Comparison of ENCODE assay signal across 17 cellular contexts in the genomic region with DNA sequence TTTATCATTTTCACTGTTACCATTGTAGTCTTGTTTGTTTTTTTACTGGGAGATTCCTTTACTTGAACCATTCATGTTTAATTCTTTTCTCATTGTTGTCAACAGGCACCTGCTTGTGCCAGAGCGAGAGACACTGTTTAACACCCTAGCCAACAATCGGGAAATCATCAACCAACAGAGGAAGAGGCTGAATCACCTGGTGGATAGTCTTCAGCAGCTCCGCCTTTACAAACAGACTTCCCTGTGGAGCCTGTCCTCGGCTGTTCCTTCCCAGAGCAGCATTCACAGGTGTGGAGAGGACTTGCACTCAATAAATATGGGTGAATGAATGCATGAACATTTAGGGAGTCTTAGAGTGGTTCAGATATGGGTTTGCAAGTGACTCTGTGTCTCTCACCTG. TPM values are rescaled to one million over a fixed set of nuclear protein-coding genes. Genes with fewer than 3 reads are reported as not detected.
DNase-seq lines count a peak whose midpoint lies in the region; ATAC-seq, FAIRE-seq and TF ChIP-seq lines count a peak whose summit lies in the region.
"Had no signal": no experiment of that assay in that cellular context is flagged by ENCODE, and none has a peak within 500 bp of the region (broad histone marks: within the 10 kb centered on the region; RNA-seq: fewer than 3 reads in every experiment).

No MANE protein-coding gene starts in this region.

- no peak overlapping the region for H3K9ac ChIP-seq in GM12878 (ENCODE audit: control insufficient read depth, insufficient read depth, low read length)
- H3K9ac ChIP-seq: BLaER1 treated with 17β-estradiol and CSF1 and Interleukin-3, amounts not matched to agents 10 nM and 100 nM had no signal

- H3K9me3 Mint-ChIP-seq in activated CD4-positive, alpha-beta memory T cell treated with anti-CD3 and anti-CD28 coated beads for 36 hours, result no peaks in the 10 kb centered on the region
- no peaks in the 10 kb centered on the region for H3K9me3 Mint-ChIP-seq in activated CD4-positive, alpha-beta memory T cell treated with anti-CD3 and anti-CD28 coated beads, Interleukin-2, amount 10 ng/mL, durations not matched to agents 7 days and 5 days
- no peaks in the 10 kb centered on the region for H3K9me3 Mint-ChIP-seq in MCF 10A (ENCODE audit: unreplicated experiment)
- H3K9me3 Mint-ChIP-seq: CD4-positive, CD25-positive, alpha-beta regulatory T cell; HFFc6 had no signal

- H3K27ac ChIP-seq in RWPE2 (ENCODE audit: poor library complexity, severe bottlenecking) (no peak overlapping the region), GM12878 (ENCODE audit: control insufficient read depth, insufficient read depth) (no peak overlapping the region), hepatocyte (no peak overlapping the region)
- H3K27ac ChIP-seq: BLaER1 treated with 17β-estradiol and CSF1 and Interleukin-3, amounts not matched to agents 10 nM and 100 nM had no signal

- peak; percentile 7 for FAIRE-seq in GM12878 (lab: Jason Lieb, UNC)
- FAIRE-seq: GM12891, GM19239 had no signal

- no peak for TF ChIP-seq EP300 in GM12878 (IDR thresholded peaks at IDR 0.05; ENCODE audit: borderline replicate concordance in 1 of 2, control insufficient read depth in 1 of 2, low read depth in 2 of 2, low read length in 2 of 2)

- 96% methylated on average over 4 of the region's 4 CpGs for WGBS in GM12878 (ENCODE audit: insufficient coverage, insufficient replicate concordance, low lambda C conversion rate, missing lambda C conversion rate)
- WGBS in hepatocyte (ENCODE audit: low lambda C conversion rate, missing lambda C conversion rate), result 86% methylated on average over 4 of the region's 4 CpGs

- BruUV-seq in GM12878 (replicated peaks; lab: Mats Ljungman, UMichigan), result no TSS peak
- no TSS peak for BruUV-seq in MCF 10A (replicated peaks; lab: Mats Ljungman, UMichigan)

- intact Hi-C loops in activated CD4-positive, alpha-beta memory T cell treated with anti-CD3 and anti-CD28 coated beads for 36 hours (cut with micrococcal nuclease), result no loop called here
- intact Hi-C loops in GM12878 (cut with micrococcal nuclease; ENCODE audit: unreplicated experiment) (no loop called here), left colon (cut with DNase I, micrococcal nuclease) (no loop called here), MCF 10A (cut with micrococcal nuclease) (no loop called here)

- no peaks in the 10 kb centered on the region for H3K9me2 ChIP-seq in hepatocyte (replicated peaks; ENCODE audit: insufficient read depth)

- TF ChIP-seq CTCF in RWPE2 (IDR thresholded peaks at IDR 0.05; ENCODE audit: poor library complexity, severe bottlenecking) (no peak), GM12878 (IDR thresholded peaks at IDR 0.05 in 2 of 3, conservative IDR thresholded peaks at IDR 0.05 in 1 of 3; ENCODE audit: control insufficient read depth in 2 of 3, extremely low read depth in 1 of 3, insufficient read depth in 1 of 3, low read depth in 3 of 3, low read length in 3 of 3) (no peak), MCF 10A (IDR thresholded peaks at IDR 0.05; ENCODE audit: unreplicated experiment) (no peak), hepatocyte (IDR thresholded peaks at IDR 0.05; ENCODE audit: poor library complexity) (no peak)

- H3K27ac Mint-ChIP-seq in activated CD4-positive, alpha-beta memory T cell treated with anti-CD3 and anti-CD28 coated beads for 36 hours, result peak overlapping the region; percentile 40
- no peak overlapping the region for H3K27ac Mint-ChIP-seq in activated CD4-positive, alpha-beta memory T cell treated with anti-CD3 and anti-CD28 coated beads, Interleukin-2, amount 10 ng/mL, durations not matched to agents 7 days and 5 days
- H3K27ac Mint-ChIP-seq in MCF 10A (ENCODE audit: low read depth, unreplicated experiment), result no peak overlapping the region
- H3K27ac Mint-ChIP-seq: HFFc6 had no signal

- CTCF ChIA-PET in activated CD4-positive, alpha-beta memory T cell treated with anti-CD3 and anti-CD28 coated beads for 36 hours (lab: Charles Lee), result interaction anchor here (1.6 kb wide), 1 partner anchor 174 kb away, joined by 6 read pairs; no protein-coding TSS in a partner anchor
- CTCF ChIA-PET in activated CD4-positive, alpha-beta memory T cell treated with anti-CD3 and anti-CD28 coated beads, Interleukin-2, amount 10 ng/mL, durations not matched to agents 7 days and 5 days (lab: Charles Lee), result interaction anchor here (0.9 to 1.0 kb wide), 2 partner anchors 15 to 174 kb away, joined by 3 read pairs; no protein-coding TSS in a partner anchor
- CTCF ChIA-PET in GM12878 (lab: Yijun Ruan, JAX), result interaction anchor here (0.9 kb wide), 1 partner anchor 11 kb away, joined by 3 read pairs; no protein-coding TSS in a partner anchor
- CTCF ChIA-PET in MCF 10A (lab: Yijun Ruan, JAX), result interaction anchor here (1.4 kb wide), 1 partner anchor 15 kb away, joined by 3 read pairs; no protein-coding TSS in a partner anchor

- H3K36me3 ChIP-seq in RWPE2 (ENCODE audit: low read depth) (peaks cover 81% of the 10 kb centered on the region), GM12878 (ENCODE audit: control insufficient read depth in 2 of 2, insufficient read depth in 2 of 2, low read length in 1 of 2) (peaks cover 5 to 40% of the 10 kb centered on the region in 2 experiments), hepatocyte (replicated peaks; ENCODE audit: insufficient read depth, low read depth) (no peaks in the 10 kb centered on the region)

- TF ChIP-seq RAD21 in GM12878 (IDR thresholded peaks at IDR 0.05; ENCODE audit: insufficient read depth, low read depth, low read length), result no peak

- no peak for ATAC-seq in RWPE2 (ENCODE audit: low read depth)
- no peak for ATAC-seq in GM12878
- peak; percentile 69 for ATAC-seq in left colon

- H3K4me3 ChIP-seq in RWPE2 (ENCODE audit: severe bottlenecking) (peak overlapping the region; percentile 2), GM12878 (no peak overlapping the region), hepatocyte (no peak overlapping the region)
- H3K4me3 ChIP-seq: BLaER1 treated with 17β-estradiol and CSF1 and Interleukin-3, amounts not matched to agents 10 nM and 100 nM had no signal

- POLR2A ChIA-PET in activated CD4-positive, alpha-beta memory T cell treated with anti-CD3 and anti-CD28 coated beads for 36 hours (lab: Charles Lee), result no interaction called here
- POLR2A ChIA-PET in activated CD4-positive, alpha-beta memory T cell treated with anti-CD3 and anti-CD28 coated beads, Interleukin-2, amount 10 ng/mL, durations not matched to agents 7 days and 5 days (lab: Charles Lee), result no interaction called here
- POLR2A ChIA-PET in GM12878 (lab: Charles Lee), result interaction anchor here (0.7 kb wide), 1 partner anchor 212 kb away, joined by 3 read pairs; no protein-coding TSS in a partner anchor
- POLR2A ChIA-PET in MCF 10A (lab: Yijun Ruan, JAX), result no interaction called here

- H3K4me1 ChIP-seq in RWPE2 (ENCODE audit: insufficient read depth, poor library complexity, severe bottlenecking), result no peaks in the 10 kb centered on the region
- H3K4me1 ChIP-seq in GM12878 (ENCODE audit: control insufficient read depth, insufficient read depth, low read length), result no peaks in the 10 kb centered on the region
- no peaks in the 10 kb centered on the region for H3K4me1 ChIP-seq in hepatocyte (ENCODE audit: insufficient read depth)
- H3K4me1 ChIP-seq: BLaER1 treated with 17β-estradiol and CSF1 and Interleukin-3, amounts not matched to agents 10 nM and 100 nM had no signal

- H3K79me2 ChIP-seq in GM12878 (ENCODE audit: control insufficient read depth, insufficient read depth, low read length) (no peaks in the 10 kb centered on the region), hepatocyte (no peaks in the 10 kb centered on the region)

- no peak overlapping the region for H2AFZ ChIP-seq in GM12878 (ENCODE audit: control insufficient read depth, low read depth, low read length)
- no peak overlapping the region for H2AFZ ChIP-seq in hepatocyte

- no peak overlapping the region for H3K4me3 Mint-ChIP-seq in activated CD4-positive, alpha-beta memory T cell treated with anti-CD3 and anti-CD28 coated beads for 36 hours
- no peak overlapping the region for H3K4me3 Mint-ChIP-seq in activated CD4-positive, alpha-beta memory T cell treated with anti-CD3 and anti-CD28 coated beads, Interleukin-2, amount 10 ng/mL, durations not matched to agents 7 days and 5 days
- no peak overlapping the region for H3K4me3 Mint-ChIP-seq in MCF 10A (ENCODE audit: unreplicated experiment)
- H3K4me3 Mint-ChIP-seq: CD4-positive, CD25-positive, alpha-beta regulatory T cell; HFFc6 had no signal

- SMC1A ChIA-PET in GM12878 (lab: Charles Lee; ENCODE audit: uncharacterized antibody, unreplicated experiment), result interaction anchor here (2.6 kb wide), 1 partner anchor 15 kb away, joined by 6 read pairs; no protein-coding TSS in a partner anchor

- H3K4me2 ChIP-seq in GM12878 (ENCODE audit: control insufficient read depth, insufficient read depth), result no peak overlapping the region
- H3K4me2 ChIP-seq in hepatocyte, result no peak overlapping the region
- H3K4me2 ChIP-seq: BLaER1 treated with 17β-estradiol and CSF1 and Interleukin-3, amounts not matched to agents 10 nM and 100 nM had no signal

- H3K36me3 Mint-ChIP-seq in activated CD4-positive, alpha-beta memory T cell treated with anti-CD3 and anti-CD28 coated beads for 36 hours, result peaks cover 39% of the 10 kb centered on the region
- peaks cover 42% of the 10 kb centered on the region for H3K36me3 Mint-ChIP-seq in activated CD4-positive, alpha-beta memory T cell treated with anti-CD3 and anti-CD28 coated beads, Interleukin-2, amount 10 ng/mL, durations not matched to agents 7 days and 5 days (ENCODE audit: low read depth)
- peaks cover 77% of the 10 kb centered on the region for H3K36me3 Mint-ChIP-seq in MCF 10A (ENCODE audit: insufficient read depth, unreplicated experiment)

- RAD21 ChIA-PET in GM12878 (lab: Charles Lee; ENCODE audit: unreplicated experiment), result no interaction called here

- no peaks in the 10 kb centered on the region for H3K4me1 Mint-ChIP-seq in activated CD4-positive, alpha-beta memory T cell treated with anti-CD3 and anti-CD28 coated beads for 36 hours (ENCODE audit: low read depth)
- no peaks in the 10 kb centered on the region for H3K4me1 Mint-ChIP-seq in activated CD4-positive, alpha-beta memory T cell treated with anti-CD3 and anti-CD28 coated beads, Interleukin-2, amount 10 ng/mL, durations not matched to agents 7 days and 5 days
- H3K4me1 Mint-ChIP-seq in MCF 10A (ENCODE audit: insufficient read depth, unreplicated experiment), result no peaks in the 10 kb centered on the region

- H3K27me3 ChIP-seq in RWPE2 (ENCODE audit: insufficient read depth, poor library complexity, severe bottlenecking) (no peaks in the 10 kb centered on the region), GM12878 (replicated peaks in 1 of 2; ENCODE audit: control insufficient read depth in 2 of 2, insufficient read depth in 2 of 2, low read length in 1 of 2) (no peaks in the 10 kb centered on the region), hepatocyte (no peaks in the 10 kb centered on the region)
- H3K27me3 ChIP-seq: BLaER1 treated with 17β-estradiol and CSF1 and Interleukin-3, amounts not matched to agents 10 nM and 100 nM had no signal

- DNase-seq in activated CD4-positive, alpha-beta memory T cell treated with anti-CD3 and anti-CD28 coated beads for 36 hours, result no peak
- no peak for DNase-seq in activated CD4-positive, alpha-beta memory T cell treated with anti-CD3 and anti-CD28 coated beads, Interleukin-2, amount 10 ng/mL, durations not matched to agents 7 days and 5 days
- DNase-seq in RWPE2 (ENCODE audit: low spot score), result no peak
- DNase-seq in GM12878 (ENCODE audit: low read depth, low spot score), result no peak
- DNase-seq in left colon, result no peak
- no peak for DNase-seq in MCF 10A (ENCODE audit: unreplicated experiment)
- DNase-seq in hepatocyte (ENCODE audit: low spot score), result no peak
- no peak for DNase-seq in central memory CD4-positive, alpha-beta T cell
- DNase-seq: 8988T; AML-193; CD4-positive, CD25-positive, alpha-beta regulatory T cell; DMS79; HCEC 1CT; HFFc6 had no signal

- no peak for TF ChIP-seq POLR2A in GM12878 (IDR thresholded peaks at IDR 0.05; ENCODE audit: low read depth, low read length)

- no peaks in the 10 kb centered on the region for H4K20me1 ChIP-seq in GM12878 (ENCODE audit: control insufficient read depth, insufficient read depth)
- no peaks in the 10 kb centered on the region for H4K20me1 ChIP-seq in hepatocyte (ENCODE audit: insufficient read depth, poor library complexity, severe bottlenecking)

- H3K9me3 ChIP-seq in RWPE2 (ENCODE audit: severe bottlenecking) (peaks cover 22% of the 10 kb centered on the region), GM12878 (replicated peaks; ENCODE audit: control insufficient read depth, insufficient read depth, low read length) (no peaks in the 10 kb centered on the region), hepatocyte (ENCODE audit: low read depth) (no peaks in the 10 kb centered on the region)
- H3K9me3 ChIP-seq: BLaER1 treated with 17β-estradiol and CSF1 and Interleukin-3, amounts not matched to agents 10 nM and 100 nM had no signal

- H3K27me3 Mint-ChIP-seq in activated CD4-positive, alpha-beta memory T cell treated with anti-CD3 and anti-CD28 coated beads for 36 hours, result no peaks in the 10 kb centered on the region
- H3K27me3 Mint-ChIP-seq in activated CD4-positive, alpha-beta memory T cell treated with anti-CD3 and anti-CD28 coated beads, Interleukin-2, amount 10 ng/mL, durations not matched to agents 7 days and 5 days, result no peaks in the 10 kb centered on the region
- H3K27me3 Mint-ChIP-seq in MCF 10A (ENCODE audit: insufficient read depth, unreplicated experiment), result no peaks in the 10 kb centered on the region
- H3K27me3 Mint-ChIP-seq: CD4-positive, CD25-positive, alpha-beta regulatory T cell had no signal

- in situ Hi-C loops in GM12878 (cut with MboI), result no loop called here

RNA-seq across cellular contexts. Expression of a gene that starts 37.5 kb away (rescaled TPM):
- 10 to 100 TPM; 45.5 to 49.9 TPM for total RNA-seq in activated CD4-positive, alpha-beta memory T cell treated with anti-CD3 and anti-CD28 coated beads for 36 hours
- 10 to 100 TPM; 43.8 to 51.3 TPM for total RNA-seq in activated CD4-positive, alpha-beta memory T cell treated with anti-CD3 and anti-CD28 coated beads, Interleukin-2, amount 10 ng/mL, durations not matched to agents 7 days and 5 days
- 110 and 138 TPM in 2 replicates for total RNA-seq in GM12878 (2013; cell fraction: nucleolus; rRNA removed)
- 11.0 and 16.7 TPM in 2 replicates for total RNA-seq in GM12878 (2014; rRNA removed)
- total RNA-seq in GM12878 (2014; rRNA removed; fragmentation: Illumina TruSeq; extraction: Trizol), result 16.2 and 18.6 TPM in 2 replicates
- total RNA-seq in GM12878 (2021), result 53.8 and 54.3 TPM in 2 replicates
- polyA plus RNA-seq in GM12878 (2011; ENCODE audit: low read depth), result 40.6 TPM
- polyA plus RNA-seq in GM12878 (2011; rRNA removed), result 6.5 and 11.7 TPM in 2 replicates
- 13.6 and 21.5 TPM in 2 replicates for polyA plus RNA-seq in GM12878 (2011; cell fraction: cytosol; rRNA removed)
- 25.8 and 37.1 TPM in 2 replicates for polyA plus RNA-seq in GM12878 (2011; cell fraction: nucleus; rRNA removed)
- polyA plus RNA-seq in GM12878 (2012), result 22.3 and 26.9 TPM in 2 replicates
- polyA plus RNA-seq in GM12878 (2014; fragmentation: Illumina TruSeq; extraction: Trizol), result 30.8 and 40.0 TPM in 2 replicates
- 10 to 100 TPM; 16.9 to 18.3 TPM for polyA plus RNA-seq in GM12878 (2014; fragmentation: Nextera tagmentation; extraction: Ambion mirVana)
- 15.8 and 18.5 TPM in 2 replicates for polyA plus RNA-seq in GM12878 (2014; rRNA removed)
- 10 to 100 TPM; 27.2 to 34.5 TPM for polyA plus RNA-seq in GM12878 (2016; fragmentation: Nextera tagmentation; extraction: Ambion mirVana)
- polyA minus RNA-seq in GM12878 (2011; rRNA and poly(A)+ RNA removed), result 35.0 and 36.3 TPM in 2 replicates
- 18.3 and 26.6 TPM in 2 replicates for polyA minus RNA-seq in GM12878 (2011; cell fraction: cytosol; rRNA and poly(A)+ RNA removed)
- polyA minus RNA-seq in GM12878 (2011; cell fraction: nucleus; rRNA and poly(A)+ RNA removed), result 36.3 and 77.4 TPM in 2 replicates
- total RNA-seq in left colon, result 10 to 100 TPM; 44.1 to 55.1 TPM
- 41.8 and 46.9 TPM in 2 replicates for total RNA-seq in MCF 10A (2022)
- total RNA-seq in hepatocyte, result 18.1 and 28.5 TPM in 2 replicates
- polyA plus RNA-seq in hepatocyte, result 13.7 and 16.5 TPM in 2 replicates
